ENCODE assay signal across 19 cellular contexts in genomic region chr13:98622926-98623325, GRCh38.
"Had no signal": no experiment of that assay in that cellular context is flagged by ENCODE, and none has a peak within 500 bp of the region (broad histone marks: within the 10 kb centered on the region; RNA-seq: fewer than 3 reads in every experiment).

No MANE protein-coding gene starts in this region.

- H3K27ac ChIP-seq: prostate gland, right atrium auricular region, suprapubic skin, WERI-Rb-1 had no signal

- H3K9me3 Mint-ChIP-seq: effector memory CD8-positive, alpha-beta T cell; naive thymus-derived CD8-positive, alpha-beta T cell; stimulated activated naive CD8-positive, alpha-beta T cell treated with anti-CD3 and anti-CD28 coated beads, Interleukin-15, Interleukin-2, amounts not matched to agents 100 ng/mL and 50 ng/mL, for 24 hours; type B pancreatic cell had no signal

- H3K4me3 ChIP-seq: esophagus squamous epithelium, mucosa of descending colon, prostate gland, right atrium auricular region, suprapubic skin had no signal

- H3K36me3 ChIP-seq: esophagus squamous epithelium, prostate gland, right atrium auricular region, suprapubic skin, WERI-Rb-1 had no signal

- DNase-seq: activated CD4-positive, alpha-beta T cell treated with anti-CD3 and anti-CD28 coated beads for 1 hour; activated CD8-positive, alpha-beta memory T cell treated with anti-CD3 and anti-CD28 coated beads, Interleukin-2, amount 50 U/mL, for 48 hours; activated effector memory CD4-positive, alpha-beta T cell treated with anti-CD3 and anti-CD28 coated beads, Interleukin-2, amount 50 U/mL, for 16 hours; activated naive CD4-positive, alpha-beta T cell treated with anti-CD3 and anti-CD28 coated beads, Interleukin-2, amount 50 U/mL, for 16 hours; activated T-cell treated with anti-CD3 and anti-CD28 coated beads, Interleukin-2, amount 50 U/mL, for 48 hours; dermis blood vessel endothelial cell; effector memory CD8-positive, alpha-beta T cell; esophagus squamous epithelium; left ventricle myocardium superior; mucosa of descending colon; naive thymus-derived CD8-positive, alpha-beta T cell; WERI-Rb-1 had no signal

- H3K27ac Mint-ChIP-seq: effector memory CD8-positive, alpha-beta T cell; stimulated activated naive CD8-positive, alpha-beta T cell treated with anti-CD3 and anti-CD28 coated beads, Interleukin-15, Interleukin-2, amounts not matched to agents 100 ng/mL and 50 ng/mL, for 24 hours; type B pancreatic cell had no signal

- FAIRE-seq: astrocyte, bronchial epithelial cell had no signal

- H3K27me3 ChIP-seq: esophagus squamous epithelium, right atrium auricular region, suprapubic skin had no signal

- H3K4me1 ChIP-seq: prostate gland, suprapubic skin had no signal

- H3K9me3 ChIP-seq: esophagus squamous epithelium, mucosa of descending colon, prostate gland, right atrium auricular region, suprapubic skin had no signal

- H3K36me3 Mint-ChIP-seq: naive thymus-derived CD8-positive, alpha-beta T cell; type B pancreatic cell had no signal

- H3K4me3 Mint-ChIP-seq: effector memory CD8-positive, alpha-beta T cell; naive thymus-derived CD8-positive, alpha-beta T cell; stimulated activated naive CD8-positive, alpha-beta T cell treated with anti-CD3 and anti-CD28 coated beads, Interleukin-15, Interleukin-2, amounts not matched to agents 100 ng/mL and 50 ng/mL, for 24 hours; type B pancreatic cell had no signal

- H3K27me3 Mint-ChIP-seq: type B pancreatic cell had no signal
